10 cellular contexts compared by ENCODE assay signal in the genomic region with DNA sequence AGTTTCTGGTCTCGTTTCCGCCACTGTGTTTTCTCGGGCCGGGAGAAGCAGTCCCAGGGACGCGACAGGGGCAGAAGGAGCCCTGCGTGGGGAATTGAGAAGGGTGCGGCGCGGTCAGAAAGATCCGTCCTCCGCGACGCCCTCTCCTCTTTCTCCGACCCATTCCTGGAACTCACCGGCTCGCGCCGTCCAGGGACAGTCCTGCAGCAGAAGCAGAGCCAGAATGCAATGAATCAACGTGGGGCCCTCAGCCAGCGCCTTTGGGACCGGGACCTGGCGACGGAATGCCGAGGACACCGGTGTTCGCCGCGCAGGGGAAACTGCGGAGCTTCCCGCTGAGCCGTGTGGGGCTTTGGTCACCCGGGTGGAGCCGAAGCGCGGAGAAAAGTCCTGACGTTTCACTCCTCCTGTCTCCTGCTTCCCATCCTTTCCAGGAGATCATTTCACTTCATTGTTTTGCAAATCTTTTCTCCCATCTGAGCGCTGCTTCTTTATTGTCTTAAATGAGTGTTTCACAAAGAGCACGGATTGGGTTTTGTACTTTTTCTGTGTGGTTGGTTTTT. TPM values are rescaled to one million over a fixed set of nuclear protein-coding genes. Genes with fewer than 3 reads are reported as not detected.
A peak's percentile ranks its signal among the peaks of the same experiment; 100 is the strongest.
DNase-seq lines count a peak whose midpoint lies in the region; ATAC-seq and TF ChIP-seq lines count a peak whose summit lies in the region.
"Had no signal": no experiment of that assay in that cellular context is flagged by ENCODE, and none has a peak within 500 bp of the region (broad histone marks: within the 10 kb centered on the region; RNA-seq: fewer than 3 reads in every experiment).

No MANE protein-coding gene starts in this region.

- DNase-seq in activated T-cell treated with anti-CD3 and anti-CD28 coated beads, Interleukin-2, amount 50 U/mL, for 1 hour, result peak; percentile 34
- DNase-seq in activated T-cell treated with anti-CD3 and anti-CD28 coated beads for 4 hours (no peak), stomach (no peak), NCI-H2196 treated with DMSO at 0.1 percent for 48 hours (lab: John Stamatoyannopoulos, UW; ENCODE audit: unreplicated experiment) (no peak), superior temporal gyrus (ENCODE audit: extremely low spot score) (no peak)
- DNase-seq: NCI-H1436 treated with DMSO at 0.1 percent for 48 hours, transverse colon had no signal

- intact Hi-C loops in stomach (cut with DNase I; ENCODE audit: low total_unique reads), result no loop called here

- H3K4me3 ChIP-seq in SU-DHL-6 (ENCODE audit: insufficient read depth, low read length, poor library complexity, severe bottlenecking), result no peak overlapping the region
- H3K4me3 ChIP-seq in iPS-15b (ENCODE audit: low read depth, low read length), result peak overlapping the region; percentile 35
- H3K4me3 ChIP-seq in stomach, result peak overlapping the region; percentile 3 to 51 (median 26)

- no peaks in the 10 kb centered on the region for H3F3A ChIP-seq in SU-DHL-6 (ENCODE audit: insufficient read depth)

- H2AFZ ChIP-seq in SU-DHL-6 (ENCODE audit: low read depth, low read length, severe bottlenecking), result no peak overlapping the region

- no peak for TF ChIP-seq CTCF in SU-DHL-6 (IDR thresholded peaks at IDR 0.05; ENCODE audit: insufficient read depth, low read length, poor library complexity, severe bottlenecking)
- no peak for TF ChIP-seq CTCF in stomach (IDR thresholded peaks at IDR 0.05)

- H3K9me3 ChIP-seq in SU-DHL-6 (ENCODE audit: insufficient read depth, low read length), result no peaks in the 10 kb centered on the region
- no peaks in the 10 kb centered on the region for H3K9me3 ChIP-seq in iPS-15b (ENCODE audit: control insufficient read depth, insufficient read depth, low read length)
- peaks cover 12 to 26% (median 19%) of the 10 kb centered on the region in 4 donors for H3K9me3 ChIP-seq in stomach

- no peaks in the 10 kb centered on the region for H3K27me3 ChIP-seq in SU-DHL-6 (ENCODE audit: low read length)
- peaks cover 99% of the 10 kb centered on the region for H3K27me3 ChIP-seq in iPS-15b (ENCODE audit: control insufficient read depth, insufficient read depth, low read length)
- peaks cover 15 to 100% (median 85%) of the 10 kb centered on the region in 3 donors for H3K27me3 ChIP-seq in stomach

- peak overlapping the region; percentile 43 for H3K4me2 ChIP-seq in SU-DHL-6 (ENCODE audit: low read depth, low read length, poor library complexity, severe bottlenecking)

- no peak for TF ChIP-seq POLR2A in stomach (IDR thresholded peaks at IDR 0.05)

- no peak for ATAC-seq in HG03045 (IDR thresholded peaks at IDR 0.05; ENCODE audit: unreplicated experiment)

- H3K36me3 ChIP-seq in SU-DHL-6 (ENCODE audit: low read length) (no peaks in the 10 kb centered on the region), iPS-15b (ENCODE audit: control insufficient read depth, insufficient read depth, low read length) (no peaks in the 10 kb centered on the region), stomach (no peaks in the 10 kb centered on the region)
- H3K36me3 ChIP-seq: transverse colon had no signal

- no peaks in the 10 kb centered on the region for H4K20me1 ChIP-seq in SU-DHL-6 (ENCODE audit: low read depth, low read length)

- TF ChIP-seq EP300 in stomach (IDR thresholded peaks at IDR 0.05), result no peak

- H3K79me2 ChIP-seq in SU-DHL-6 (ENCODE audit: insufficient read depth, low read length), result no peaks in the 10 kb centered on the region

- H3K4me1 ChIP-seq in iPS-15b (ENCODE audit: control insufficient read depth, insufficient read depth, low read length), result peaks cover 2% of the 10 kb centered on the region
- peaks cover 18 to 24% (median 22%) of the 10 kb centered on the region in 4 donors for H3K4me1 ChIP-seq in stomach

- H3K9me2 ChIP-seq in SU-DHL-6 (replicated peaks; ENCODE audit: insufficient read depth, low read length), result no peaks in the 10 kb centered on the region

- H3K27ac ChIP-seq in SU-DHL-6 (ENCODE audit: low read depth, low read length) (no peak overlapping the region), stomach (no peak overlapping the region)
- H3K27ac ChIP-seq: transverse colon had no signal

- H3K9ac ChIP-seq in SU-DHL-6 (ENCODE audit: low read length), result no peak overlapping the region
- no peak overlapping the region for H3K9ac ChIP-seq in iPS-15b (ENCODE audit: low read depth, low read length)

- WGBS in stomach, 5 donors, result 2 to 4% (median 3%) methylated on average over 32 to 39 of the region's 39 CpGs

RNA-seq across cellular contexts. Expression of a gene that starts 26.4 kb away (rescaled TPM):
- total RNA-seq in stomach, result 1 to 10 TPM in 1 of 5 donors, not detected in 4; 1.3 TPM
- under 1 TPM in 1 of 3 donors, not detected in 2; 0.03 TPM for polyA plus RNA-seq in stomach
- total RNA-seq: transverse colon had no signal

RNA-seq across cellular contexts. Expression of a gene that starts 35.1 kb away (rescaled TPM):
- total RNA-seq in stomach, result not detected
- polyA plus RNA-seq in stomach, result 1 to 10 TPM in 2 of 3 donors, not detected in 1; 1.1 to 5.0 TPM
- total RNA-seq: transverse colon had no signal

RNA-seq across cellular contexts. Expression of a gene that starts 48.4 kb away (rescaled TPM):
- 1 to 10 TPM in 1 of 5 donors, not detected in 4; 1.4 TPM for total RNA-seq in stomach
- polyA plus RNA-seq in stomach, result under 1 TPM in 2 of 3 donors, not detected in 1; 0.31 to 0.43 TPM
- total RNA-seq: transverse colon had no signal
